In genomic region chr16:85010931-85011845, GRCh38 we compare ENCODE assay signal across 8 cellular contexts. TPM values are rescaled to one million over a fixed set of nuclear protein-coding genes. Genes with fewer than 3 reads are reported as not detected.
DNase-seq lines count a peak whose midpoint lies in the region; ATAC-seq and TF ChIP-seq lines count a peak whose summit lies in the region.

A gene with protein sequence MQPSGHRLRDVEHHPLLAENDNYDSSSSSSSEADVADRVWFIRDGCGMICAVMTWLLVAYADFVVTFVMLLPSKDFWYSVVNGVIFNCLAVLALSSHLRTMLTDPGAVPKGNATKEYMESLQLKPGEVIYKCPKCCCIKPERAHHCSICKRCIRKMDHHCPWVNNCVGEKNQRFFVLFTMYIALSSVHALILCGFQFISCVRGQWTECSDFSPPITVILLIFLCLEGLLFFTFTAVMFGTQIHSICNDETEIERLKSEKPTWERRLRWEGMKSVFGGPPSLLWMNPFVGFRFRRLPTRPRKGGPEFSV (minus strand): TSS chr16:85011535. CDS start chr16:84990618, 20,917 bp downstream.

- BruUV-seq in mammary epithelial cell (replicated peaks; lab: Mats Ljungman, UMichigan) = no TSS peak

- in situ Hi-C loops in mammary epithelial cell (cut with MboI; ENCODE audit: low sequenced_read_pairs in 2 of 2) = no loop called here

- H3K79me2 ChIP-seq in mammary epithelial cell (ENCODE audit: insufficient read depth, low read length) = peaks cover 51% of the 10 kb centered on the region

- TF ChIP-seq POLR2A in spleen (IDR thresholded peaks at IDR 0.05) = peak; percentile 71 to 89 (median 78)

- H3K4me1 ChIP-seq in mammary epithelial cell (ENCODE audit: insufficient read depth, low read length) (peaks cover 14% of the 10 kb centered on the region), spleen (peaks cover 27 to 78% (median 48%) of the 10 kb centered on the region in 6 donors)

- no peak for TF ChIP-seq CTCF in WI38 (IDR thresholded peaks at IDR 0.05; ENCODE audit: low read depth, low read length)
- TF ChIP-seq CTCF in mammary epithelial cell (conservative IDR thresholded peaks at IDR 0.05 in 1 of 2, IDR thresholded peaks at IDR 0.05 in 1 of 2; ENCODE audit: extremely low read depth in 1 of 2, insufficient read depth in 1 of 2, low read depth in 1 of 2, low read length in 2 of 2) = no peak
- TF ChIP-seq CTCF in spleen (IDR thresholded peaks at IDR 0.05 in 8 of 11, conservative IDR thresholded peaks at IDR 0.05 in 3 of 11) = peak in 1 of 11 experiments; percentile 7

- peaks cover 43 to 46% of the 10 kb centered on the region in 2 donors for H3K4me1 Mint-ChIP-seq in immature natural killer cell

- H3K27ac Mint-ChIP-seq in immature natural killer cell = peak within 1 kb of the TSS; percentile 99 to 100 (median 100)

- peak; percentile 94 for ATAC-seq in GM18511 (IDR thresholded peaks at IDR 0.05; ENCODE audit: unreplicated experiment)
- peak; percentile 86 for ATAC-seq in HG03025 (IDR thresholded peaks at IDR 0.05; ENCODE audit: low FRiP score, unreplicated experiment)

- H3K9me3 Mint-ChIP-seq in immature natural killer cell = no peaks in the 10 kb centered on the region

- H3K4me2 ChIP-seq in mammary epithelial cell (ENCODE audit: insufficient read depth, low read depth, low read length) = peak within 1 kb of the TSS; percentile 93

- peak; percentile 92 for DNase-seq in 8988T
- peak; percentile 68 for DNase-seq in NCI-H2196 (lab: John Stamatoyannopoulos, UW; ENCODE audit: unreplicated experiment)
- peak; percentile 77 for DNase-seq in mammary epithelial cell
- peak; percentile 87 to 88 (median 88) for DNase-seq in immature natural killer cell
- DNase-seq in spleen = peak; percentile 96

- H4K20me1 ChIP-seq in mammary epithelial cell (ENCODE audit: insufficient read depth, low read length) = no peaks in the 10 kb centered on the region

- CTCF ChIA-PET in mammary epithelial cell (lab: Charles Lee; ENCODE audit: low non-redundant PET) = no interaction called here

- no peaks in the 10 kb centered on the region for H3K36me3 ChIP-seq in mammary epithelial cell (ENCODE audit: insufficient read depth, low read length)
- peaks cover 0 to 7% (median under 1%) of the 10 kb centered on the region in 6 donors for H3K36me3 ChIP-seq in spleen

- H3K4me3 Mint-ChIP-seq in immature natural killer cell = peak within 1 kb of the TSS; percentile 97 to 100 (median 99)

- dilution Hi-C loops in mammary epithelial cell (cut with HindIII; ENCODE audit: low sequenced_read_pairs) = loop anchor here (5.0 kb wide), 3 partner anchors 39 to 84 kb away; no protein-coding TSS in a partner anchor

- intact Hi-C loops in mammary epithelial cell (cut with micrococcal nuclease) = loop anchor here (1.0 kb wide), 2 partner anchors 26 to 75 kb away; no protein-coding TSS in a partner anchor
- intact Hi-C loops in spleen (cut with DNase I; ENCODE audit: low total_unique reads) = no loop called here

- H3K36me3 Mint-ChIP-seq in immature natural killer cell = peaks cover 3 to 4% (median 3%) of the 10 kb centered on the region in 3 donors

- peaks cover 12 to 19% (median 13%) of the 10 kb centered on the region in 3 donors for H3K27me3 Mint-ChIP-seq in immature natural killer cell (ENCODE audit: low read depth in 3 of 3)

- peak within 1 kb of the TSS; percentile 80 for H3K27ac ChIP-seq in mammary epithelial cell (ENCODE audit: insufficient read depth, low read depth, low read length)
- H3K27ac ChIP-seq in spleen = peak within 1 kb of the TSS; percentile 93 to 98 (median 97)

- peak within 1 kb of the TSS; percentile 91 for H2AFZ ChIP-seq in mammary epithelial cell (ENCODE audit: low read depth, low read length)

- H3K27me3 ChIP-seq in mammary epithelial cell (ENCODE audit: insufficient read depth, low read length) (no peaks in the 10 kb centered on the region), spleen (replicated peaks in 1 of 7) (no peaks in the 10 kb centered on the region)

- 2% methylated on average over 27 of the region's 86 CpGs for WGBS in mammary epithelial cell (ENCODE audit: low coverage, missing lambda C conversion rate)
- 0% methylated on average over 30 to 86 of the region's 86 CpGs for WGBS in spleen, 5 donors

- H3K9me3 ChIP-seq in mammary epithelial cell (replicated peaks; ENCODE audit: insufficient read depth, low read length) = no peaks in the 10 kb centered on the region
- no peaks in the 10 kb centered on the region for H3K9me3 ChIP-seq in spleen

- H3K9ac ChIP-seq in mammary epithelial cell (ENCODE audit: insufficient read depth, low read length) = peak within 1 kb of the TSS; percentile 77

- peak within 1 kb of the TSS; percentile 99 for H3K4me3 ChIP-seq in WI38 (ENCODE audit: low read depth, low read length)
- H3K4me3 ChIP-seq in mammary epithelial cell (replicated peaks in 1 of 3; ENCODE audit: insufficient read depth in 1 of 3, low read depth in 2 of 3, low read length in 3 of 3) = peak within 1 kb of the TSS; percentile 68 to 96 (median 78)
- H3K4me3 ChIP-seq in spleen = peak within 1 kb of the TSS; percentile 68 to 89 (median 79)

RNA-seq across cellular contexts. Expression of the gene that starts here (rescaled TPM):
- 10 to 100 TPM; 46.9 to 83.4 TPM for total RNA-seq in mammary epithelial cell
- polyA plus RNA-seq in mammary epithelial cell = 54.7 TPM
- 173 TPM for polyA minus RNA-seq in mammary epithelial cell
- polyA plus RNA-seq in immature natural killer cell = 10 to 100 TPM; 28.2 to 46.6 (median 37.2) TPM
- total RNA-seq in spleen = 10 to 100 TPM; 39.3 to 87.1 (median 52.3) TPM
- polyA plus RNA-seq in spleen = 10 to 100 TPM; 10.3 to 21.5 (median 16.0) TPM

Comparison
In these comparisons a context has a peak if more than half of its experiments do, and no peak if none do; other contexts are left out.
1. Peak in every context shown above with its lines: DNase-seq, ATAC-seq, H3K4me3 ChIP-seq and H3K27ac ChIP-seq.